8 cellular contexts compared by ENCODE assay signal in the genomic region with DNA sequence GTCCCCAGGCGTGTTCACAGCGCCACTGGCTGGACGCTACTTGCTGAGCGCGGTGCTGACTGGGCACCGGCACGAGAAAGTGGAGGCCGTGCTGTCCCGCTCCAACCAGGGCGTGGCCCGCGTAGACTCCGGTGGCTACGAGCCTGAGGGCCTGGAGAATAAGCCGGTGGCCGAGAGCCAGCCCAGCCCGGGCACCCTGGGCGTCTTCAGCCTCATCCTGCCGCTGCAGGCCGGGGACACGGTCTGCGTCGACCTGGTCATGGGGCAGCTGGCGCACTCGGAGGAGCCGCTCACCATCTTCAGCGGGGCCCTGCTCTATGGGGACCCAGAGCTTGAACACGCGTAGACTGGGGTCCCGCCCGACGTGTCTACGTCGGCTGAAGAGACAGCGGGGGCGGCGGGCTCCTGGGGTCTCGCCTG. TPM values are rescaled to one million over a fixed set of nuclear protein-coding genes. Genes with fewer than 3 reads are reported as not detected.
DNase-seq lines count a peak whose midpoint lies in the region; ATAC-seq and TF ChIP-seq lines count a peak whose summit lies in the region.

No MANE protein-coding gene starts in this region.

- peak overlapping the region; percentile 89 for H3K4me2 ChIP-seq in SK-N-SH

- POLR2A ChIA-PET in SK-N-SH (lab: Yijun Ruan, JAX) = interaction anchor here (0.6 to 6.7 kb wide), 7 partner anchors 11 to 196 kb away, joined by 3 to 63 read pairs (median 3); a partner anchor contains a TSS

- peaks cover 7% of the 10 kb centered on the region for H3F3A ChIP-seq in SK-N-SH (replicated peaks; ENCODE audit: insufficient read depth)

- no peak; a peak in 1 of 4 replicates for TF ChIP-seq EP300 in SK-N-SH (IDR thresholded peaks at IDR 0.05; ENCODE audit: borderline replicate concordance in 1 of 2, low read depth in 1 of 2, low read length in 1 of 2)

- H3K36me3 ChIP-seq in SK-N-SH (replicated peaks in 1 of 2; ENCODE audit: control insufficient read depth in 1 of 2, insufficient read depth in 2 of 2, low read length in 1 of 2) (peaks cover 9 to 38% of the 10 kb centered on the region in 2 experiments), spleen (peaks cover 0 to 23% (median 0%) of the 10 kb centered on the region in 6 donors)

- H3K27me3 ChIP-seq in SK-N-SH (ENCODE audit: insufficient read depth) (no peaks in the 10 kb centered on the region), spleen (replicated peaks in 1 of 7) (no peaks in the 10 kb centered on the region)

- peaks cover 16% of the 10 kb centered on the region; the same call in 1 of the 2 replicates for H4K20me1 ChIP-seq in SK-N-SH (ENCODE audit: insufficient read depth)

- no peak for TF ChIP-seq POLR2A in spleen (IDR thresholded peaks at IDR 0.05)

- H3K4me1 ChIP-seq in SK-N-SH (ENCODE audit: control insufficient read depth in 1 of 2, insufficient read depth in 2 of 2, low read depth in 1 of 2, low read length in 1 of 2) = peaks cover 13 to 50% of the 10 kb centered on the region in 2 experiments
- peaks cover 23 to 69% (median 51%) of the 10 kb centered on the region in 6 donors for H3K4me1 ChIP-seq in spleen

- H3K27ac ChIP-seq in SK-N-SH (ENCODE audit: low read depth in 2 of 2, low read length in 1 of 2) (peak overlapping the region; percentile 37 to 89; a peak in 3 of 4 replicates), spleen (peak overlapping the region; percentile 75 to 95 (median 90))

- CTCF ChIA-PET in SK-N-SH (lab: Yijun Ruan, JAX) = interaction anchor here (0.9 to 14.6 kb wide), 30 partner anchors 9 to 475 kb away, joined by 3 to 227 read pairs (median 6); a partner anchor contains a TSS

- no peaks in the 10 kb centered on the region for H3K9me3 ChIP-seq in SK-N-SH
- no peaks in the 10 kb centered on the region for H3K9me3 ChIP-seq in spleen

- H3K4me3 ChIP-seq in SK-N-SH (ENCODE audit: low read depth in 2 of 2, low read length in 1 of 2) = peak overlapping the region; percentile 50 to 65
- H3K4me3 ChIP-seq in choroid plexus epithelial cell (ENCODE audit: low read depth, low read length) = peak overlapping the region; percentile 63
- H3K4me3 ChIP-seq in spleen = peak overlapping the region; percentile 47 to 91 (median 63)

- intact Hi-C loops in spleen (cut with DNase I; ENCODE audit: low total_unique reads) = no loop called here

- H3K79me2 ChIP-seq in SK-N-SH (ENCODE audit: insufficient read depth) = peaks cover 9% of the 10 kb centered on the region

- WGBS in SK-N-SH (ENCODE audit: low lambda C conversion rate) = 15% methylated on average over 25 of the region's 38 CpGs
- WGBS in spleen, 5 donors = 2 to 15% (median 4%) methylated on average over 7 to 38 of the region's 38 CpGs

- DNase-seq in AG08395 (ENCODE audit: low spot score) (peak; percentile 71), SK-N-SH (peak; percentile 83), choroid plexus epithelial cell (ENCODE audit: low read depth) (peak; percentile 63), kidney tubule cell (ENCODE audit: low spot score) (peak; percentile 70), spleen (peak; percentile 91)

- no peaks in the 10 kb centered on the region for H3K9me2 ChIP-seq in SK-N-SH

- H2AFZ ChIP-seq in SK-N-SH (ENCODE audit: low read depth) = peak overlapping the region; percentile 74; the same call in 1 of the 2 replicates

- ATAC-seq in HG03439 (IDR thresholded peaks at IDR 0.05; ENCODE audit: unreplicated experiment) (peak; percentile 7), GM18868 (IDR thresholded peaks at IDR 0.05; ENCODE audit: unreplicated experiment) (no peak)

- TF ChIP-seq CTCF in GM12873 (IDR thresholded peaks at IDR 0.05; ENCODE audit: insufficient read depth, low read depth, low read length, missing control alignments) (peak; percentile 12), SK-N-SH (IDR thresholded peaks at IDR 0.05) (peak; percentile 50), choroid plexus epithelial cell (conservative IDR thresholded peaks at IDR 0.05; ENCODE audit: low read depth, low read length) (peak; percentile 57), spleen (IDR thresholded peaks at IDR 0.05 in 8 of 11, conservative IDR thresholded peaks at IDR 0.05 in 3 of 11) (peak in 5 of 11 experiments; percentile 7 to 35 (median 14))

- TF ChIP-seq RAD21 in SK-N-SH (IDR thresholded peaks at IDR 0.05; ENCODE audit: low read length) = peak; percentile 72

- peak overlapping the region; percentile 61; the same call in 1 of the 2 replicates for H3K9ac ChIP-seq in SK-N-SH

TF ChIP-seq in SK-N-SH, 30 proteins besides CTCF, POLR2A, EP300 and RAD21:
- TF ChIP-seq, protein P1, sequence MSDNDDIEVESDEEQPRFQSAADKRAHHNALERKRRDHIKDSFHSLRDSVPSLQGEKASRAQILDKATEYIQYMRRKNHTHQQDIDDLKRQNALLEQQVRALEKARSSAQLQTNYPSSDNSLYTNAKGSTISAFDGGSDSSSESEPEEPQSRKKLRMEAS (IDR thresholded peaks at IDR 0.05; ENCODE audit: low read depth) = no peak
- TF ChIP-seq POLR2AphosphoS5 (IDR thresholded peaks at IDR 0.05; ENCODE audit: low read depth, low read length) (peak; percentile 37; the same call in 1 of the 2 replicates), SMC3 (IDR thresholded peaks at IDR 0.05; ENCODE audit: low read depth, low read length) (peak; percentile 50; the same call in 1 of the 2 replicates), TEAD4 (IDR thresholded peaks at IDR 0.05; ENCODE audit: borderline replicate concordance, insufficient read depth) (no peak), JUND (IDR thresholded peaks at IDR 0.05) (no peak), YY1 (IDR thresholded peaks at IDR 0.05; ENCODE audit: low read depth) (no peak), FOXM1 (IDR thresholded peaks at IDR 0.05; ENCODE audit: low read depth) (no peak), MXI1 (IDR thresholded peaks at IDR 0.05; ENCODE audit: low read depth, low read length) (no peak), NFIC (IDR thresholded peaks at IDR 0.05; ENCODE audit: borderline replicate concordance) (no peak), RFX5 (IDR thresholded peaks at IDR 0.05; ENCODE audit: low read length) (no peak), TAF1 (IDR thresholded peaks at IDR 0.05; ENCODE audit: borderline replicate concordance, low read depth, low read length) (no peak)
- TF ChIP-seq, protein P2, sequence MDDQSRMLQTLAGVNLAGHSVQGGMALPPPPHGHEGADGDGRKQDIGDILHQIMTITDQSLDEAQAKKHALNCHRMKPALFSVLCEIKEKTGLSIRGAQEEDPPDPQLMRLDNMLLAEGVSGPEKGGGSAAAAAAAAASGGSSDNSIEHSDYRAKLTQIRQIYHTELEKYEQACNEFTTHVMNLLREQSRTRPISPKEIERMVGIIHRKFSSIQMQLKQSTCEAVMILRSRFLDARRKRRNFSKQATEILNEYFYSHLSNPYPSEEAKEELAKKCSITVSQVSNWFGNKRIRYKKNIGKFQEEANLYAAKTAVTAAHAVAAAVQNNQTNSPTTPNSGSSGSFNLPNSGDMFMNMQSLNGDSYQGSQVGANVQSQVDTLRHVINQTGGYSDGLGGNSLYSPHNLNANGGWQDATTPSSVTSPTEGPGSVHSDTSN (IDR thresholded peaks at IDR 0.05) = 0 out of 2 replicates have a peak, but pooled peaks have one; percentile 13
TF ChIP-seq in SK-N-SH: peak in this region for 3.

RNA-seq across cellular contexts. Expression of a gene that starts 0.9 kb away (rescaled TPM):
- polyA plus RNA-seq in SK-N-SH (2012; rRNA removed) = 6.5 and 10.3 TPM in 2 replicates
- 5.2 and 7.6 TPM in 2 replicates for polyA plus RNA-seq in SK-N-SH (2012; cell fraction: cytosol; rRNA removed)
- 12.4 and 21.0 TPM in 2 replicates for polyA plus RNA-seq in SK-N-SH (2012; cell fraction: nucleus; rRNA removed)
- total RNA-seq in spleen = 1 to 10 TPM; 3.3 to 8.3 (median 3.6) TPM
- 1 to 10 TPM; 3.3 to 6.4 (median 4.4) TPM for polyA plus RNA-seq in spleen

RNA-seq across cellular contexts. Expression of a gene that starts 7.3 kb away (rescaled TPM):
- polyA plus RNA-seq in SK-N-SH (2012; rRNA removed) (184 and 286 TPM in 2 replicates), spleen (10 to 100 TPM; 18.3 to 71.4 (median 40.7) TPM)
- 96.2 and 169 TPM in 2 replicates for polyA plus RNA-seq in SK-N-SH (2012; cell fraction: cytosol; rRNA removed)
- 206 and 267 TPM in 2 replicates for polyA plus RNA-seq in SK-N-SH (2012; cell fraction: nucleus; rRNA removed)
- 100 to 1,000 TPM in 6 of 7 donors, 10 to 100 TPM in 1; 62.5 to 152 (median 112) TPM for total RNA-seq in spleen

RNA-seq across cellular contexts. Expression of a gene that starts 14.2 kb away (rescaled TPM):
- polyA plus RNA-seq in SK-N-SH (2012; rRNA removed) (876 and 1,851 TPM in 2 replicates), spleen (100 to 1,000 TPM; 418 to 556 (median 523) TPM)
- 1,232 and 1,463 TPM in 2 replicates for polyA plus RNA-seq in SK-N-SH (2012; cell fraction: cytosol; rRNA removed)
- polyA plus RNA-seq in SK-N-SH (2012; cell fraction: nucleus; rRNA removed) = 356 and 431 TPM in 2 replicates
- 100 to 1,000 TPM; 197 to 292 (median 235) TPM for total RNA-seq in spleen

RNA-seq across cellular contexts. Expression of a gene that starts 33.2 kb away (rescaled TPM):
- polyA plus RNA-seq in SK-N-SH (2012; rRNA removed) (17.1 and 18.3 TPM in 2 replicates), spleen (under 1 TPM; 0.17 to 0.61 (median 0.42) TPM)
- 14.7 and 20.2 TPM in 2 replicates for polyA plus RNA-seq in SK-N-SH (2012; cell fraction: cytosol; rRNA removed)
- 14.7 and 15.3 TPM in 2 replicates for polyA plus RNA-seq in SK-N-SH (2012; cell fraction: nucleus; rRNA removed)
- under 1 TPM in 4 of 7 donors, not detected in 3; 0.27 to 0.82 (median 0.47) TPM for total RNA-seq in spleen

RNA-seq across cellular contexts. Expression of a gene that starts 34.2 kb away (rescaled TPM):
- polyA plus RNA-seq in SK-N-SH (2012; rRNA removed) = 45.5 and 47.8 TPM in 2 replicates
- polyA plus RNA-seq in SK-N-SH (2012; cell fraction: cytosol; rRNA removed) = 32.0 and 43.2 TPM in 2 replicates
- 33.7 and 37.7 TPM in 2 replicates for polyA plus RNA-seq in SK-N-SH (2012; cell fraction: nucleus; rRNA removed)
- total RNA-seq in spleen = 10 to 100 TPM; 11.6 to 18.6 (median 14.9) TPM
- polyA plus RNA-seq in spleen = 10 to 100 TPM in 1 of 3 donors, 1 to 10 TPM in 2; 7.1 to 10.5 (median 8.0) TPM
